In genomic region chr22:39519681-39520053, GRCh38 we compare ENCODE assay signal across 8 cellular contexts. TPM values are rescaled to one million over a fixed set of nuclear protein-coding genes. Genes with fewer than 3 reads are reported as not detected.
DNase-seq lines count a peak whose midpoint lies in the region; ATAC-seq and TF ChIP-seq lines count a peak whose summit lies in the region.

No MANE protein-coding gene starts in this region.

- TF ChIP-seq CTCF in Loucy (conservative IDR thresholded peaks at IDR 0.05; ENCODE audit: low read length), result peak; percentile 54
- TF ChIP-seq CTCF in gastrocnemius medialis (IDR thresholded peaks at IDR 0.05 in 4 of 5, conservative IDR thresholded peaks at IDR 0.05 in 1 of 5), result peak; percentile 14 to 54 (median 40)

- H2AFZ ChIP-seq in Loucy (ENCODE audit: low read length), result peak overlapping the region; percentile 84

- peak overlapping the region; percentile 99 for H3K4me3 ChIP-seq in Loucy (ENCODE audit: low read length, poor library complexity, severe bottlenecking)
- H3K4me3 ChIP-seq in gastrocnemius medialis, result peak overlapping the region; percentile 88 to 100 (median 99)

- peak overlapping the region; percentile 94 for H3K4me2 ChIP-seq in Loucy (ENCODE audit: low read depth, low read length, poor library complexity, severe bottlenecking)

- H3K9ac ChIP-seq in Loucy (ENCODE audit: low read depth, low read length, poor library complexity, severe bottlenecking), result peak overlapping the region; percentile 100

- intact Hi-C loops in gastrocnemius medialis (cut with DNase I; ENCODE audit: low total_unique reads), result loop anchor here (1.0 to 10.0 kb wide), 9 partner anchors 13 to 1915 kb away; partner anchors contain the start of genes GGA1, MIEF1, MRTFA and RPS19BP1

- DNase-seq in NCI-H146 (lab: John Stamatoyannopoulos, UW) (peak; percentile 59), NCI-H146 treated with DMSO at 0.1 percent for 48 hours (lab: John Stamatoyannopoulos, UW; ENCODE audit: unreplicated experiment) (no peak), amygdala (lab: John Stamatoyannopoulos, UW) (peak in 31 of 56 donors; percentile 27 to 83 (median 66)), hippocampal formation (lab: John Stamatoyannopoulos, UW) (peak; percentile 54 to 66), gastrocnemius medialis (peak; percentile 43 to 64)
- DNase-seq in stimulated activated CD4-positive, alpha-beta T cell treated with anti-CD3 and anti-CD28 coated beads, Interleukin-1b, Interleukin-23, amount 100 ng/mL, for 48 hours, result no peak

- peaks cover 73% of the 10 kb centered on the region for H3K79me2 ChIP-seq in Loucy (ENCODE audit: insufficient read depth, low read length)

- TF ChIP-seq POLR2A in gastrocnemius medialis (IDR thresholded peaks at IDR 0.05), result peak in 1 of 2 donors; percentile 65

- H3F3A ChIP-seq in Loucy (ENCODE audit: low read depth), result peaks cover 5% of the 10 kb centered on the region

- no peaks in the 10 kb centered on the region for H3K9me3 ChIP-seq in Loucy (ENCODE audit: insufficient read depth, low read depth, low read length)
- no peaks in the 10 kb centered on the region for H3K9me3 ChIP-seq in gastrocnemius medialis

- peak; percentile 20 for ATAC-seq in GM21737 (IDR thresholded peaks at IDR 0.05; ENCODE audit: unreplicated experiment)
- peak; percentile 42 to 55 for ATAC-seq in gastrocnemius medialis

- peaks cover 57% of the 10 kb centered on the region for H3K36me3 ChIP-seq in Loucy (ENCODE audit: insufficient read depth, low read length)
- peaks cover 0 to 42% of the 10 kb centered on the region in 2 donors for H3K36me3 ChIP-seq in gastrocnemius medialis

- peaks cover 26% of the 10 kb centered on the region for H3K4me1 ChIP-seq in Loucy (ENCODE audit: insufficient read depth, low read length, poor library complexity, severe bottlenecking)
- peaks cover 46 to 47% of the 10 kb centered on the region in 2 donors for H3K4me1 ChIP-seq in gastrocnemius medialis

- H3K27ac ChIP-seq in gastrocnemius medialis, result peak overlapping the region; percentile 95 to 100 (median 100)

- in situ Hi-C loops in gastrocnemius medialis (cut with MboI; ENCODE audit: low sequenced_read_pairs in 4 of 4), result loop anchor here in 2 of 4 donors (10.0 to 25.0 kb wide), 3 partner anchors 115 to 357 kb away; partner anchors contain the start of genes CBX7 (in 2 of the 2) and RPL3 (in 1 of the 2)

- peaks cover 48% of the 10 kb centered on the region for H4K20me1 ChIP-seq in Loucy (ENCODE audit: insufficient read depth, low read length, poor library complexity, severe bottlenecking)

- peaks cover 13% of the 10 kb centered on the region for H3K27me3 ChIP-seq in Loucy (ENCODE audit: insufficient read depth, low read length, poor library complexity, severe bottlenecking)
- H3K27me3 ChIP-seq in gastrocnemius medialis, result no peaks in the 10 kb centered on the region

- no peaks in the 10 kb centered on the region for H3K9me2 ChIP-seq in Loucy (replicated peaks; ENCODE audit: low read depth, low read length)

RNA-seq across cellular contexts. Expression of gene ATF4, which starts 0.7 kb away (rescaled TPM):
- 100 to 1,000 TPM; 480 to 666 (median 533) TPM for total RNA-seq in gastrocnemius medialis

RNA-seq across cellular contexts. Expression of gene RPS19BP1, which starts 12.9 kb away (rescaled TPM):
- 100 to 1,000 TPM in 2 of 4 donors, 10 to 100 TPM in 2; 72.2 to 128 (median 104) TPM for total RNA-seq in gastrocnemius medialis

RNA-seq across cellular contexts. Expression of gene MIEF1, which starts 17.6 kb away (rescaled TPM):
- total RNA-seq in gastrocnemius medialis, result 10 to 100 TPM; 11.4 to 25.4 (median 12.9) TPM

RNA-seq across cellular contexts. Expression of gene CACNA1I, which starts 50.9 kb away (rescaled TPM):
- not detected for total RNA-seq in gastrocnemius medialis

Comparison
In these comparisons a context has a peak if more than half of its experiments do, and no peak if none do; other contexts are left out.
1. DNase-seq: peak in NCI-H146 (single experiment), amygdala (31 of 56), hippocampal formation (2 of 2) and gastrocnemius medialis (2 of 2); none in NCI-H146 treated with DMSO at 0.1 percent for 48 hours (single experiment) and stimulated activated CD4-positive, alpha-beta T cell treated with anti-CD3 and anti-CD28 coated beads, Interleukin-1b, Interleukin-23, amount 100 ng/mL, for 48 hours (single experiment).